Comparison of ENCODE assay signal across 8 cellular contexts in genomic region chr6:138162104-138162946, GRCh38. TPM values are rescaled to one million over a fixed set of nuclear protein-coding genes. Genes with fewer than 3 reads are reported as not detected.
DNase-seq lines count a peak whose midpoint lies in the region; ATAC-seq and TF ChIP-seq lines count a peak whose summit lies in the region.

No MANE protein-coding gene starts in this region.

- no peak for TF ChIP-seq RAD21 in Ishikawa (IDR thresholded peaks at IDR 0.05; ENCODE audit: low read depth)

- no peak overlapping the region for H3K27ac ChIP-seq in CD4-positive, alpha-beta memory T cell (ENCODE audit: low read depth, low read length)

- DNase-seq in CD4-positive, alpha-beta memory T cell = no peak
- DNase-seq in activated CD8-positive, alpha-beta T cell treated with anti-CD3 and anti-CD28 coated beads, Interleukin-2, amount 10 ng/mL, durations not matched to agents 7 days and 5 days = no peak
- DNase-seq in head of caudate nucleus (peak in 38 of 42 donors; percentile 19 to 74 (median 46)), osteocyte (ENCODE audit: extremely low spot score, unreplicated experiment) (no peak)

- no peaks in the 10 kb centered on the region for H3K36me3 ChIP-seq in CD4-positive, alpha-beta memory T cell (ENCODE audit: insufficient read depth, low read length)

- no peaks in the 10 kb centered on the region for H3K9me3 ChIP-seq in CD4-positive, alpha-beta memory T cell (ENCODE audit: control insufficient read depth in 1 of 2, low read length in 2 of 2)

- H3K27ac Mint-ChIP-seq in CD4-positive, alpha-beta memory T cell = peak overlapping the region in 1 of 7 donors; percentile 42
- H3K27ac Mint-ChIP-seq in activated CD8-positive, alpha-beta T cell treated with anti-CD3 and anti-CD28 coated beads, Interleukin-2, amount 10 ng/mL, durations not matched to agents 7 days and 5 days = no peak overlapping the region
- H3K27ac Mint-ChIP-seq in osteocyte (ENCODE audit: unreplicated experiment) = no peak overlapping the region

- peaks cover 8 to 16% (median 13%) of the 10 kb centered on the region in 4 donors for H3K4me1 Mint-ChIP-seq in CD4-positive, alpha-beta memory T cell
- peaks cover 12% of the 10 kb centered on the region for H3K4me1 Mint-ChIP-seq in activated CD8-positive, alpha-beta T cell treated with anti-CD3 and anti-CD28 coated beads, Interleukin-2, amount 10 ng/mL, durations not matched to agents 7 days and 5 days (ENCODE audit: low read depth)
- H3K4me1 Mint-ChIP-seq in osteocyte (ENCODE audit: unreplicated experiment) = peaks cover 13% of the 10 kb centered on the region

- intact Hi-C loops in CD4-positive, alpha-beta memory T cell (cut with micrococcal nuclease) = no loop called here
- intact Hi-C loops in head of caudate nucleus (cut with DNase I) = loop anchor here (5.0 kb wide), 1 partner anchor 115 kb away; no protein-coding TSS in a partner anchor

- peak; percentile 28 for ATAC-seq in GM21381 (IDR thresholded peaks at IDR 0.05; ENCODE audit: unreplicated experiment)
- peak; percentile 43 for ATAC-seq in activated CD8-positive, alpha-beta T cell treated with anti-CD3 and anti-CD28 coated beads, Interleukin-2, amount 10 ng/mL, durations not matched to agents 7 days and 5 days
- ATAC-seq in GM21825 (IDR thresholded peaks at IDR 0.05; ENCODE audit: unreplicated experiment) = no peak
- no peak for ATAC-seq in GM21737 (IDR thresholded peaks at IDR 0.05; ENCODE audit: unreplicated experiment)

- POLR2A ChIA-PET in CD4-positive, alpha-beta memory T cell (lab: Charles Lee; ENCODE audit: partially characterized antibody) = no interaction called here
- POLR2A ChIA-PET in activated CD8-positive, alpha-beta T cell treated with anti-CD3 and anti-CD28 coated beads, Interleukin-2, amount 10 ng/mL, durations not matched to agents 7 days and 5 days (lab: Charles Lee) = no interaction called here

- TF ChIP-seq CTCF in osteocyte (IDR thresholded peaks at IDR 0.05) = no peak

- peaks cover 16% of the 10 kb centered on the region for H3K4me1 ChIP-seq in CD4-positive, alpha-beta memory T cell (ENCODE audit: insufficient read depth, low read length)

- peaks cover 54 to 56% of the 10 kb centered on the region in 2 donors for H3K27me3 Mint-ChIP-seq in CD4-positive, alpha-beta memory T cell
- peaks cover 51% of the 10 kb centered on the region for H3K27me3 Mint-ChIP-seq in activated CD8-positive, alpha-beta T cell treated with anti-CD3 and anti-CD28 coated beads, Interleukin-2, amount 10 ng/mL, durations not matched to agents 7 days and 5 days (ENCODE audit: low read depth)
- peaks cover 66% of the 10 kb centered on the region for H3K27me3 Mint-ChIP-seq in osteocyte (ENCODE audit: unreplicated experiment)

- peak overlapping the region; percentile 32 to 55 for H3K4me3 ChIP-seq in CD4-positive, alpha-beta memory T cell (ENCODE audit: low read length in 2 of 2)

- H3K9me3 Mint-ChIP-seq in CD4-positive, alpha-beta memory T cell = peaks cover 0 to 2% (median 0%) of the 10 kb centered on the region in 8 donors
- H3K9me3 Mint-ChIP-seq in activated CD8-positive, alpha-beta T cell treated with anti-CD3 and anti-CD28 coated beads, Interleukin-2, amount 10 ng/mL, durations not matched to agents 7 days and 5 days (ENCODE audit: insufficient read depth) = no peaks in the 10 kb centered on the region
- H3K9me3 Mint-ChIP-seq in osteocyte (ENCODE audit: unreplicated experiment) = no peaks in the 10 kb centered on the region

- CTCF ChIA-PET in CD4-positive, alpha-beta memory T cell (lab: Charles Lee; ENCODE audit: partially characterized antibody) = interaction anchor here (0.8 to 1.4 kb wide), 2 partner anchors 15 to 347 kb away, joined by 3 read pairs; no protein-coding TSS in a partner anchor
- CTCF ChIA-PET in activated CD8-positive, alpha-beta T cell treated with anti-CD3 and anti-CD28 coated beads, Interleukin-2, amount 10 ng/mL, durations not matched to agents 7 days and 5 days (lab: Charles Lee) = interaction anchor here (1.7 kb wide), 1 partner anchor 46 kb away, joined by 4 read pairs; no protein-coding TSS in a partner anchor

- peak overlapping the region; percentile 64 to 82 (median 76) for H3K4me3 Mint-ChIP-seq in CD4-positive, alpha-beta memory T cell
- H3K4me3 Mint-ChIP-seq in activated CD8-positive, alpha-beta T cell treated with anti-CD3 and anti-CD28 coated beads, Interleukin-2, amount 10 ng/mL, durations not matched to agents 7 days and 5 days = peak overlapping the region; percentile 69
- H3K4me3 Mint-ChIP-seq in osteocyte (ENCODE audit: unreplicated experiment) = peak overlapping the region; percentile 73

- peaks cover 40% of the 10 kb centered on the region for H3K27me3 ChIP-seq in CD4-positive, alpha-beta memory T cell (ENCODE audit: insufficient read depth, low read length)

- H3K36me3 Mint-ChIP-seq in CD4-positive, alpha-beta memory T cell = no peaks in the 10 kb centered on the region
- no peaks in the 10 kb centered on the region for H3K36me3 Mint-ChIP-seq in activated CD8-positive, alpha-beta T cell treated with anti-CD3 and anti-CD28 coated beads, Interleukin-2, amount 10 ng/mL, durations not matched to agents 7 days and 5 days (ENCODE audit: low read depth)
- no peaks in the 10 kb centered on the region for H3K36me3 Mint-ChIP-seq in osteocyte (ENCODE audit: unreplicated experiment)

- TF ChIP-seq EP300 in Ishikawa (IDR thresholded peaks at IDR 0.05; ENCODE audit: borderline replicate concordance) = no peak

TF ChIP-seq in Ishikawa, 13 proteins besides CTCF, POLR2A, EP300 and RAD21:
- TF ChIP-seq EGR1 (IDR thresholded peaks at IDR 0.05) (no peak), ZBTB7A (IDR thresholded peaks at IDR 0.05; ENCODE audit: low read depth) (peak; percentile 35; the same call in 1 of the 2 replicates)

RNA-seq across cellular contexts. Expression of gene ARFGEF3, which starts 0.6 kb away (rescaled TPM):
- under 1 TPM in 1 of 2 experiments, not detected in 1; 0.03 TPM for total RNA-seq in CD4-positive, alpha-beta memory T cell
- polyA plus RNA-seq in CD4-positive, alpha-beta memory T cell = not detected
- total RNA-seq in activated CD8-positive, alpha-beta T cell treated with anti-CD3 and anti-CD28 coated beads, Interleukin-2, amount 10 ng/mL, durations not matched to agents 7 days and 5 days = under 1 TPM; 0.05 to 0.08 TPM
- 0.05 and 0.08 TPM in 2 replicates for total RNA-seq in osteocyte

RNA-seq across cellular contexts. Expression of gene PERP, which starts 55.1 kb away (rescaled TPM):
- 1 to 10 TPM; 4.2 to 4.3 TPM for total RNA-seq in CD4-positive, alpha-beta memory T cell
- 1 to 10 TPM; 6.8 to 8.0 TPM for polyA plus RNA-seq in CD4-positive, alpha-beta memory T cell
- total RNA-seq in activated CD8-positive, alpha-beta T cell treated with anti-CD3 and anti-CD28 coated beads, Interleukin-2, amount 10 ng/mL, durations not matched to agents 7 days and 5 days = 1 to 10 TPM; 3.8 to 3.9 TPM
- 26.0 and 26.6 TPM in 2 replicates for total RNA-seq in osteocyte

RNA-seq across cellular contexts. Expression of gene PBOV1, which starts 56.0 kb away (rescaled TPM):
- not detected for total RNA-seq in CD4-positive, alpha-beta memory T cell
- not detected for polyA plus RNA-seq in CD4-positive, alpha-beta memory T cell
- not detected for total RNA-seq in activated CD8-positive, alpha-beta T cell treated with anti-CD3 and anti-CD28 coated beads, Interleukin-2, amount 10 ng/mL, durations not matched to agents 7 days and 5 days
- total RNA-seq in osteocyte = not detected in 2 replicates

Comparison
In these comparisons a context has a peak if more than half of its experiments do, and no peak if none do; other contexts are left out.
1. DNase-seq: peak in head of caudate nucleus (38 of 42); none in CD4-positive, alpha-beta memory T cell (0 of 5), activated CD8-positive, alpha-beta T cell treated with anti-CD3 and anti-CD28 coated beads, Interleukin-2, amount 10 ng/mL, durations not matched to agents 7 days and 5 days (single experiment) and osteocyte (single experiment).
2. ATAC-seq: peak in GM21381 (single experiment) and activated CD8-positive, alpha-beta T cell treated with anti-CD3 and anti-CD28 coated beads, Interleukin-2, amount 10 ng/mL, durations not matched to agents 7 days and 5 days (single experiment); none in GM21825 (single experiment) and GM21737 (single experiment).
3. Peak in every context shown above with its lines, with median percentiles within 50 percentile points of each other: H3K4me3 Mint-ChIP-seq.